31 cellular contexts compared by ENCODE assay signal in genomic region chr20:46268131-46268611, GRCh38. TPM values are rescaled to one million over a fixed set of nuclear protein-coding genes. Genes with fewer than 3 reads are reported as not detected.
DNase-seq lines count a peak whose midpoint lies in the region; ATAC-seq and TF ChIP-seq lines count a peak whose summit lies in the region.
"Had no signal": no experiment of that assay in that cellular context is flagged by ENCODE, and none has a peak within 500 bp of the region (broad histone marks: within the 10 kb centered on the region; RNA-seq: fewer than 3 reads in every experiment).

No MANE protein-coding gene starts in this region.

- H3K27ac ChIP-seq in GM23338 (ENCODE audit: low read depth), result no peak overlapping the region
- H3K27ac ChIP-seq: heart right ventricle, parathyroid adenoma, right lobe of liver had no signal

- no peak overlapping the region for H3K4me2 ChIP-seq in GM23338

- peaks cover 11% of the 10 kb centered on the region for H3K27me3 Mint-ChIP-seq in GM23338 (ENCODE audit: insufficient read depth, low read depth, poor library complexity)
- H3K27me3 Mint-ChIP-seq in neural crest cell (ENCODE audit: low read depth), result peaks cover 54% of the 10 kb centered on the region

- H3K36me3 ChIP-seq in GM23338 (ENCODE audit: insufficient read depth), result no peaks in the 10 kb centered on the region
- H3K36me3 ChIP-seq: heart right ventricle, right lobe of liver had no signal

- ATAC-seq in GM23338 (peak; percentile 81), GM21576 (IDR thresholded peaks at IDR 0.05; ENCODE audit: unreplicated experiment) (no peak)
- ATAC-seq: activated CD8-positive, alpha-beta T cell treated with anti-CD3 and anti-CD28 coated beads, Interleukin-2, amount 10 ng/mL, durations not matched to agents 7 days and 5 days; heart right ventricle; left colon; natural killer cell; Panc1; right lobe of liver; T-cell had no signal

- peaks cover 4% of the 10 kb centered on the region; the same call in 2 of the 3 replicates for H3K4me1 Mint-ChIP-seq in GM23338
- H3K4me1 Mint-ChIP-seq in neural crest cell, result no peaks in the 10 kb centered on the region
- H3K4me1 Mint-ChIP-seq: natural killer cell, T-cell had no signal

- no peaks in the 10 kb centered on the region for H3K27me3 ChIP-seq in GM23338 (ENCODE audit: insufficient read depth)
- H3K27me3 ChIP-seq: right lobe of liver had no signal

- H3K4me1 ChIP-seq in GM23338 (ENCODE audit: insufficient read depth), result no peaks in the 10 kb centered on the region
- H3K4me1 ChIP-seq: heart right ventricle, right lobe of liver had no signal

- no peak overlapping the region for H2AFZ ChIP-seq in GM23338
- H2AFZ ChIP-seq: parathyroid adenoma had no signal

- H3K79me2 ChIP-seq in GM23338 (replicated peaks; ENCODE audit: insufficient read depth), result no peaks in the 10 kb centered on the region
- H3K79me2 ChIP-seq: parathyroid adenoma had no signal

- H3K4me3 ChIP-seq in GM23338, result no peak overlapping the region
- H3K4me3 ChIP-seq in choroid plexus epithelial cell (ENCODE audit: low read depth, low read length), result no peak overlapping the region
- H3K4me3 ChIP-seq: heart right ventricle, right lobe of liver had no signal

- no peaks in the 10 kb centered on the region for H3K9me2 ChIP-seq in GM23338 (ENCODE audit: insufficient read depth)

- H3F3A ChIP-seq in GM23338 (replicated peaks; ENCODE audit: low read depth), result no peaks in the 10 kb centered on the region

- H3K4me3 Mint-ChIP-seq in GM23338 (no peak overlapping the region), neural crest cell (no peak overlapping the region)
- H3K4me3 Mint-ChIP-seq: activated CD8-positive, alpha-beta T cell treated with anti-CD3 and anti-CD28 coated beads, Interleukin-2, amount 10 ng/mL, durations not matched to agents 7 days and 5 days; natural killer cell; stimulated activated naive CD8-positive, alpha-beta T cell treated with anti-CD3 and anti-CD28 coated beads, Interleukin-15, Interleukin-2, amounts not matched to agents 100 ng/mL and 50 ng/mL, for 24 hours; T-cell had no signal

- no peak overlapping the region for H3K27ac Mint-ChIP-seq in GM23338
- no peak overlapping the region for H3K27ac Mint-ChIP-seq in neural crest cell (ENCODE audit: unreplicated experiment)
- H3K27ac Mint-ChIP-seq: activated CD8-positive, alpha-beta T cell treated with anti-CD3 and anti-CD28 coated beads, Interleukin-2, amount 10 ng/mL, durations not matched to agents 7 days and 5 days; natural killer cell; stimulated activated naive CD8-positive, alpha-beta T cell treated with anti-CD3 and anti-CD28 coated beads, Interleukin-15, Interleukin-2, amounts not matched to agents 100 ng/mL and 50 ng/mL, for 24 hours; T-cell had no signal

- H4K20me1 ChIP-seq in GM23338 (replicated peaks; ENCODE audit: insufficient read depth), result no peaks in the 10 kb centered on the region

- no peak for DNase-seq in GM23338 (ENCODE audit: low spot score)
- DNase-seq in NCI-H187 (lab: John Stamatoyannopoulos, UW), result peak; percentile 32 to 75
- DNase-seq in choroid plexus epithelial cell (ENCODE audit: low read depth), result peak; percentile 10
- DNase-seq in neural crest cell (ENCODE audit: low read depth, low spot score), result peak; percentile 7
- no peak for DNase-seq in NCI-H1694 treated with DMSO at 0.1 percent for 48 hours (lab: John Stamatoyannopoulos, UW)
- DNase-seq in DMS153 (lab: John Stamatoyannopoulos, UW), result no peak
- DNase-seq: activated CD4-positive, alpha-beta T cell treated with anti-CD3 and anti-CD28 coated beads for 1 hour; activated CD8-positive, alpha-beta T cell treated with anti-CD3 and anti-CD28 coated beads, Interleukin-2, amount 10 ng/mL, durations not matched to agents 7 days and 5 days; activated gamma-delta T cell; activated T-cell treated with anti-CD3 and anti-CD28 coated beads for 4 hours; cerebellar nuclear complex; effector CD4-positive, alpha-beta T cell; EL; foreskin fibroblast; heart right ventricle; KG1; left colon; MM.1S; natural killer cell; NCI-H1694; NCI-H446; NK-92 treated with Interleukin-12 subunit alpha and Interleukin-12 subunit beta, amount 100 ng/mL, for 24 hours; right lobe of liver; SHP77 treated with DMSO at 0.1 percent for 48 hours; T-cell had no signal

- no peaks in the 10 kb centered on the region; the same call in 2 of the 3 replicates for H3K9me3 Mint-ChIP-seq in GM23338
- H3K9me3 Mint-ChIP-seq in neural crest cell, result peaks cover 3% of the 10 kb centered on the region

- no peaks in the 10 kb centered on the region; the same call in 2 of the 3 replicates for H3K36me3 Mint-ChIP-seq in GM23338 (ENCODE audit: low read depth)
- H3K36me3 Mint-ChIP-seq in neural crest cell (ENCODE audit: low read depth), result no peaks in the 10 kb centered on the region
- H3K36me3 Mint-ChIP-seq: natural killer cell, T-cell had no signal

- no peak for TF ChIP-seq CTCF in GM23338 (conservative IDR thresholded peaks at IDR 0.05; ENCODE audit: low read depth in 2 of 2)
- no peak for TF ChIP-seq CTCF in choroid plexus epithelial cell (conservative IDR thresholded peaks at IDR 0.05; ENCODE audit: low read depth, low read length)
- no peak for TF ChIP-seq CTCF in neural crest cell (conservative IDR thresholded peaks at IDR 0.05)

TF ChIP-seq in GM23338, 12 proteins besides CTCF, POLR2A, EP300 and RAD21 (continues in another document):
- TF ChIP-seq STAT1 (IDR thresholded peaks at IDR 0.05; ENCODE audit: unreplicated experiment) (no peak), ZNF462 (CRISPR knock-in tag; IDR thresholded peaks at IDR 0.05) (no peak), JUNB (IDR thresholded peaks at IDR 0.05; ENCODE audit: unreplicated experiment) (no peak), EZH2phosphoT487 (IDR thresholded peaks at IDR 0.05; ENCODE audit: unreplicated experiment) (no peak), POLR2AphosphoS5 (IDR thresholded peaks at IDR 0.05; ENCODE audit: low read depth) (no peak)

RNA-seq across cellular contexts. Expression of gene CDH22, which starts 40.1 kb away (rescaled TPM):
- total RNA-seq in GM23338 (2014; rRNA removed; shearing (Covaris generic)), result 0.10 and 0.31 TPM in 2 replicates
- polyA plus RNA-seq in GM23338 (2016; fragmentation: Nextera tagmentation; extraction: Ambion mirVana), result 0.08 and 0.16 TPM in 2 replicates
- total RNA-seq in neural crest cell, result 0.09 TPM in 1 of 2 replicates, not detected in the other
- total RNA-seq: activated CD8-positive, alpha-beta T cell treated with anti-CD3 and anti-CD28 coated beads, Interleukin-2, amount 10 ng/mL, durations not matched to agents 7 days and 5 days; HT1080; natural killer cell; right lobe of liver; T-cell had no signal
- polyA plus RNA-seq: AG04450 had no signal

Comparison
In these comparisons a context has a peak if more than half of its experiments do, and no peak if none do; other contexts are left out.
1. DNase-seq: peak in NCI-H187 (2 of 2), choroid plexus epithelial cell (single experiment) and neural crest cell (single experiment); none in GM23338 (single experiment), NCI-H1694 treated with DMSO at 0.1 percent for 48 hours (single experiment) and DMS153 (single experiment).